In the genomic region with DNA sequence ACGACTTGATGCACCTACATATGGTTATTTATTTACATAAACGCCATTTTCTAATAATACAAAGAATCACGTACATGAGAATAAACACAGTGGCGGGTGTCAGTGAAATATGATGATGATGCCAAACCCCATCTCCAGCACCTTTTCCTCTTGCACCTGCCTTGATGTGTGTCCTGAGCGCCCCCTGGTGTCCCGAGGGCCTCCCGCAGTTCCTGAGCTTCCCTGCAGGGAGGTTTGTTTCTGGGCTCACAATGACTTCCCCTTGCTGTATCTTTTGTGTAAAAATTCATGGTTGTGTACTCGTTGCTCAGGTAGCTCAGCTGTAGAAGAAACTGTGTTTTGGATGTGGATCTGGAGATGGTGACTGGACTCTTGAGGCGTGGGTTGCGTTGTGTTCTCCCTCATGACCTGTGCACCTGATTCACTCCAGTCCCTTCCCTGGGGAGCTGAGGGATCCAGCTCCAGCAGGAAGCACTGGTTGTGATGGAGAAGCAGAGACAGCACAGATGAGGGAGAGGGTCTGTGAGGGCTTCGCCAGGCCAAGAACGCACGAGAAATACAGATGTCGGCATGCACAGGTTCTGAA, we compare ENCODE assay signal across 8 cellular contexts.
DNase-seq lines count a peak whose midpoint lies in the region; ATAC-seq and TF ChIP-seq lines count a peak whose summit lies in the region.

No MANE protein-coding gene starts in this region.

- DNase-seq in natural killer cell = peak; percentile 37
- DNase-seq in natural killer cell treated with Interleukin-12 subunit alpha and Interleukin-12 subunit beta and Interleukin-15 and Interleukin-18, amount 100 ng/mL, for 72 hours (ENCODE audit: low spot score) = no peak
- peak; percentile 40 to 62 for DNase-seq in SHP77 (lab: John Stamatoyannopoulos, UW)
- peak; percentile 12 to 64 (median 34) for DNase-seq in activated naive CD4-positive, alpha-beta T cell (lab: John Stamatoyannopoulos, UW)
- peak; percentile 18 to 69 (median 54) for DNase-seq in stimulated activated CD4-positive, alpha-beta T cell treated with anti-CD3 and anti-CD28 coated beads, Interleukin-12 subunit alpha, Interleukin-12 subunit beta, amount 100 ng/mL, for 48 hours (ENCODE audit: low read depth in 2 of 3, low spot score in 1 of 3)
- DNase-seq in mesothelial cell of epicardium (ENCODE audit: low spot score in 2 of 2, unreplicated experiment in 2 of 2) = no peak
- DNase-seq in kidney glomerular epithelial cell (lab: John Stamatoyannopoulos, UW) = no peak

- H3K36me3 Mint-ChIP-seq in natural killer cell (no peaks in the 10 kb centered on the region), mesothelial cell of epicardium (no peaks in the 10 kb centered on the region)
- H3K36me3 Mint-ChIP-seq in natural killer cell treated with Interleukin-12 subunit alpha and Interleukin-12 subunit beta and Interleukin-15 and Interleukin-18, amount 100 ng/mL, for 72 hours = no peaks in the 10 kb centered on the region

- TF ChIP-seq CTCF in natural killer cell (IDR thresholded peaks at IDR 0.05) (peak; percentile 70), mesothelial cell of epicardium (IDR thresholded peaks at IDR 0.05; ENCODE audit: unreplicated experiment) (no peak)

- ATAC-seq in natural killer cell (peak; percentile 64 to 75 (median 75)), GM21381 (IDR thresholded peaks at IDR 0.05; ENCODE audit: unreplicated experiment) (no peak)
- no peak for ATAC-seq in natural killer cell treated with Interleukin-12 subunit alpha and Interleukin-12 subunit beta and Interleukin-15 and Interleukin-18, amount 100 ng/mL, for 72 hours

- H3K27me3 Mint-ChIP-seq in natural killer cell (ENCODE audit: low read depth in 2 of 2) (peaks cover 31 to 74% of the 10 kb centered on the region in 2 donors), mesothelial cell of epicardium (ENCODE audit: low read depth) (no peaks in the 10 kb centered on the region)
- H3K27me3 Mint-ChIP-seq in natural killer cell treated with Interleukin-12 subunit alpha and Interleukin-12 subunit beta and Interleukin-15 and Interleukin-18, amount 100 ng/mL, for 72 hours = peaks cover 30 to 38% of the 10 kb centered on the region in 2 donors

- H3K4me1 Mint-ChIP-seq in natural killer cell (peaks cover 0 to 4% of the 10 kb centered on the region in 2 donors), mesothelial cell of epicardium (no peaks in the 10 kb centered on the region)
- H3K4me1 Mint-ChIP-seq in natural killer cell treated with Interleukin-12 subunit alpha and Interleukin-12 subunit beta and Interleukin-15 and Interleukin-18, amount 100 ng/mL, for 72 hours (ENCODE audit: low read depth in 2 of 2) = peaks cover 3 to 5% of the 10 kb centered on the region in 2 donors

- no peaks in the 10 kb centered on the region for H3K9me3 Mint-ChIP-seq in natural killer cell
- no peaks in the 10 kb centered on the region for H3K9me3 Mint-ChIP-seq in natural killer cell treated with Interleukin-12 subunit alpha and Interleukin-12 subunit beta and Interleukin-15 and Interleukin-18, amount 100 ng/mL, for 72 hours
- peaks cover 71% of the 10 kb centered on the region for H3K9me3 Mint-ChIP-seq in mesothelial cell of epicardium

- H3K4me3 Mint-ChIP-seq in natural killer cell (no peak overlapping the region), mesothelial cell of epicardium (no peak overlapping the region)
- H3K4me3 Mint-ChIP-seq in natural killer cell treated with Interleukin-12 subunit alpha and Interleukin-12 subunit beta and Interleukin-15 and Interleukin-18, amount 100 ng/mL, for 72 hours = no peak overlapping the region

- intact Hi-C loops in natural killer cell (cut with micrococcal nuclease) = no loop called here

- H3K27ac Mint-ChIP-seq in natural killer cell = no peak overlapping the region
- H3K27ac Mint-ChIP-seq in natural killer cell treated with Interleukin-12 subunit alpha and Interleukin-12 subunit beta and Interleukin-15 and Interleukin-18, amount 100 ng/mL, for 72 hours = no peak overlapping the region
- H3K27ac Mint-ChIP-seq in mesothelial cell of epicardium = no peak overlapping the region

Comparison
In these comparisons a context has a peak if more than half of its experiments do, and no peak if none do; other contexts are left out.
1. ATAC-seq: peak in natural killer cell (3 of 3); none in natural killer cell treated with Interleukin-12 subunit alpha and Interleukin-12 subunit beta and Interleukin-15 and Interleukin-18, amount 100 ng/mL, for 72 hours (0 of 2) and GM21381 (single experiment).
2. DNase-seq: peak in natural killer cell (single experiment), SHP77 (2 of 2), activated naive CD4-positive, alpha-beta T cell (4 of 4) and stimulated activated CD4-positive, alpha-beta T cell treated with anti-CD3 and anti-CD28 coated beads, Interleukin-12 subunit alpha, Interleukin-12 subunit beta, amount 100 ng/mL, for 48 hours (3 of 3); none in natural killer cell treated with Interleukin-12 subunit alpha and Interleukin-12 subunit beta and Interleukin-15 and Interleukin-18, amount 100 ng/mL, for 72 hours (single experiment), mesothelial cell of epicardium (0 of 2) and kidney glomerular epithelial cell (single experiment).